In the genomic region with DNA sequence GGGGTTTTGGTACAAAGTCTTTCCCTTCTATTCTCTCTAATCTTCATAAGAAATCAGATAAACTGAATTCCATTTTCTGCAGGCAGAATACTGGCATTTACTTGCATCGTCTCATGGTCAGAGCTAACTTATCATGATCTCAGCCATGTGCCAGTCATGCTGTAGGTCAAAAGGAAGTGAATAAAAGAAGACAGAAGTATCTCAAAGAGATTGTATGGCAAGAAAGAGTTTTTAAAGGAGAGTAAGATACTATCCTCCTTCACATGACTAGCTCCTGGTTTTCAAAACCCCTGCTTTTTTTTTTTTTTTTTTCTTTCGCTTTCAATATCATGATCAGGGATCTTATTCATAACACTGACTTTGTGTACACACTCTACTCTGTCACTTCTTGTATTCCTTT, we compare ENCODE assay signal across 17 cellular contexts.
"Had no signal": no experiment of that assay in that cellular context is flagged by ENCODE, and none has a peak within 500 bp of the region (broad histone marks: within the 10 kb centered on the region; RNA-seq: fewer than 3 reads in every experiment).

No MANE protein-coding gene starts in this region.

- H3K27me3 ChIP-seq: brain microvascular endothelial cell, neural progenitor cell, ovary, transverse colon had no signal

- H3K27ac Mint-ChIP-seq: activated B cell treated with CpG ODN at 0.5 μM for 24 hours; activated naive CD4-positive, alpha-beta T cell treated with anti-CD3 and anti-CD28 coated beads, Interleukin-2, amount 50 U/mL, for 24 hours; activated T-helper 2 cell treated with anti-CD3 and anti-CD28 coated beads, Interferon-gamma antibody, Interleukin-2, Interleukin-4, amounts not matched to agents 10 μg/mL and 5 μg/mL and 100 μg/mL, durations not matched to agents 14 hours and 24 hours and 36 hours; mesothelial cell of epicardium; neural progenitor cell; stimulated activated memory B cell treated with anti-CD40 and anti-IgM and Interleukin-4, amounts not matched to agents 10 μg/mL and 1 μg/mL and 100 μg/mL, for 72 hours had no signal

- H3K36me3 Mint-ChIP-seq: activated naive CD4-positive, alpha-beta T cell treated with anti-CD3 and anti-CD28 coated beads, Interleukin-2, amount 50 U/mL, for 24 hours; mesothelial cell of epicardium; neural progenitor cell; stimulated activated memory B cell treated with anti-CD40 and anti-IgM and Interleukin-4, amounts not matched to agents 10 μg/mL and 1 μg/mL and 100 μg/mL, for 72 hours had no signal

- H3K9ac ChIP-seq: neural progenitor cell had no signal

- DNase-seq: activated B cell treated with CpG ODN at 0.5 μM for 24 hours; activated CD4-positive, alpha-beta T cell treated with anti-CD3 and anti-CD28 coated beads, Interleukin-2, amount 50 U/mL, for 1 hour; brain microvascular endothelial cell; cerebellar nuclear complex; dermis blood vessel endothelial cell; kidney; ovary; retina; T-helper 2 cell; transverse colon had no signal

- H3K4me3 Mint-ChIP-seq: activated B cell treated with CpG ODN at 0.5 μM for 24 hours; activated naive CD4-positive, alpha-beta T cell treated with anti-CD3 and anti-CD28 coated beads, Interleukin-2, amount 50 U/mL, for 24 hours; mesothelial cell of epicardium; neural progenitor cell; stimulated activated memory B cell treated with anti-CD40 and anti-IgM and Interleukin-4, amounts not matched to agents 10 μg/mL and 1 μg/mL and 100 μg/mL, for 72 hours had no signal

- H3K9me3 Mint-ChIP-seq: activated B cell treated with CpG ODN at 0.5 μM for 24 hours; activated naive CD4-positive, alpha-beta T cell treated with anti-CD3 and anti-CD28 coated beads, Interleukin-2, amount 50 U/mL, for 24 hours; activated T-helper 2 cell treated with anti-CD3 and anti-CD28 coated beads, Interferon-gamma antibody, Interleukin-2, Interleukin-4, amounts not matched to agents 10 μg/mL and 5 μg/mL and 100 μg/mL, durations not matched to agents 14 hours and 24 hours and 36 hours; neural progenitor cell; stimulated activated memory B cell treated with anti-CD40 and anti-IgM and Interleukin-4, amounts not matched to agents 10 μg/mL and 1 μg/mL and 100 μg/mL, for 72 hours had no signal

- H3K4me1 ChIP-seq: neural progenitor cell, transverse colon had no signal

- H3K27me3 Mint-ChIP-seq: activated B cell treated with CpG ODN at 0.5 μM for 24 hours; activated naive CD4-positive, alpha-beta T cell treated with anti-CD3 and anti-CD28 coated beads, Interleukin-2, amount 50 U/mL, for 24 hours; stimulated activated memory B cell treated with anti-CD40 and anti-IgM and Interleukin-4, amounts not matched to agents 10 μg/mL and 1 μg/mL and 100 μg/mL, for 72 hours had no signal

- ATAC-seq: esophagus mucosa; stimulated activated memory B cell treated with anti-CD40 and anti-IgM and Interleukin-4, amounts not matched to agents 10 μg/mL and 1 μg/mL and 100 μg/mL, for 72 hours had no signal

- H3K9me3 ChIP-seq: ovary, transverse colon had no signal

- H3K27ac ChIP-seq: brain microvascular endothelial cell, neural progenitor cell, ovary, transverse colon had no signal

- H3K4me2 ChIP-seq: neural progenitor cell, smooth muscle cell had no signal

- H3K4me1 Mint-ChIP-seq: activated B cell treated with CpG ODN at 0.5 μM for 24 hours; activated naive CD4-positive, alpha-beta T cell treated with anti-CD3 and anti-CD28 coated beads, Interleukin-2, amount 50 U/mL, for 24 hours; neural progenitor cell; stimulated activated memory B cell treated with anti-CD40 and anti-IgM and Interleukin-4, amounts not matched to agents 10 μg/mL and 1 μg/mL and 100 μg/mL, for 72 hours had no signal

- H3K4me3 ChIP-seq: neural progenitor cell, ovary, smooth muscle cell, transverse colon had no signal

- H3K36me3 ChIP-seq: brain microvascular endothelial cell, neural progenitor cell, ovary, transverse colon had no signal
